ENCODE assay signal across 8 cellular contexts in genomic region chr9:127785933-127786772, GRCh38. TPM values are rescaled to one million over a fixed set of nuclear protein-coding genes. Genes with fewer than 3 reads are reported as not detected.
A peak's percentile ranks its signal among the peaks of the same experiment; 100 is the strongest.
DNase-seq lines count a peak whose midpoint lies in the region; ATAC-seq and TF ChIP-seq lines count a peak whose summit lies in the region.

Gene CDK9 (plus strand): TSS chr9:127786034. CDS start chr9:127786149, 115 bp downstream.

- H3K9me3 Mint-ChIP-seq in Caco-2 (ENCODE audit: unreplicated experiment) = no peaks in the 10 kb centered on the region

- H3K9ac ChIP-seq in HUES48 (ENCODE audit: low read depth, low read length) = peak within 1 kb of the TSS; percentile 88

- H3K4me3 ChIP-seq in Caco-2 (ENCODE audit: low read depth, low read length) = peak within 1 kb of the TSS; percentile 94
- H3K4me3 ChIP-seq in HUES48 (ENCODE audit: low read depth, low read length) = peak within 1 kb of the TSS; percentile 97
- H3K4me3 ChIP-seq in OCI-LY7 (ENCODE audit: low read depth, low read length, poor library complexity, severe bottlenecking) = peak within 1 kb of the TSS; percentile 88
- H3K4me3 ChIP-seq in epithelial cell of esophagus (ENCODE audit: low read length) = peak within 1 kb of the TSS; percentile 79
- H3K4me3 ChIP-seq in mucosa of descending colon = peak within 1 kb of the TSS; percentile 93

- no peaks in the 10 kb centered on the region for H3K4me1 Mint-ChIP-seq in Caco-2 (ENCODE audit: low read depth, unreplicated experiment)

- H3K4me3 Mint-ChIP-seq in Caco-2 (ENCODE audit: unreplicated experiment) = peak within 1 kb of the TSS; percentile 98

- peak within 1 kb of the TSS; percentile 36; the same call in 1 of the 2 replicates for H2AFZ ChIP-seq in OCI-LY7 (ENCODE audit: low read length)

- H3K27me3 ChIP-seq in Caco-2 (replicated peaks; ENCODE audit: control insufficient read depth, insufficient read depth, low read length) = no peaks in the 10 kb centered on the region
- H3K27me3 ChIP-seq in HUES48 (ENCODE audit: control insufficient read depth, insufficient read depth, low read length) = no peaks in the 10 kb centered on the region

- CTCF ChIA-PET in Caco-2 (lab: Charles Lee) (interaction anchor here (0.6 to 2.4 kb wide), 8 partner anchors 10 to 576 kb away, joined by 3 to 30 read pairs (median 4); partner anchors contain the start of genes STXBP1 and TOR2A), OCI-LY7 (lab: Charles Lee; ENCODE audit: unreplicated experiment) (interaction anchor here (0.6 to 1.1 kb wide), 3 partner anchors 16 to 194 kb away, joined by 3 to 6 read pairs (median 3); partner anchors contain the start of gene TOR2A)

- intact Hi-C loops in Caco-2 (cut with micrococcal nuclease; ENCODE audit: unreplicated experiment) (loop anchor here (1.0 to 10.0 kb wide), 6 partner anchors 15 to 281 kb away; partner anchors contain the start of genes ST6GALNAC4 and TOR2A), OCI-LY7 (cut with micrococcal nuclease; ENCODE audit: unreplicated experiment) (loop anchor here (1.0 to 2.0 kb wide), 6 partner anchors 8 to 131 kb away; partner anchors contain the start of genes FPGS, SH2D3C, ST6GALNAC4 and TOR2A), mucosa of descending colon (cut with DNase I, micrococcal nuclease) (no loop called here)

- H3K36me3 ChIP-seq in Caco-2 (ENCODE audit: control insufficient read depth, insufficient read depth, low read length) (peaks cover 8% of the 10 kb centered on the region), HUES48 (ENCODE audit: control insufficient read depth, insufficient read depth, low read length) (peaks cover 43% of the 10 kb centered on the region), OCI-LY7 (ENCODE audit: insufficient read depth, low read length) (peaks cover 52% of the 10 kb centered on the region), mucosa of descending colon (ENCODE audit: low read depth) (peaks cover 27% of the 10 kb centered on the region)

- H3K27me3 Mint-ChIP-seq in Caco-2 (ENCODE audit: insufficient read depth, unreplicated experiment) = no peaks in the 10 kb centered on the region

- H3K27ac ChIP-seq in HUES48 (ENCODE audit: low read depth, low read length) = peak within 1 kb of the TSS; percentile 96
- H3K27ac ChIP-seq in OCI-LY7 (ENCODE audit: low read depth, low read length, poor library complexity, severe bottlenecking) = peak within 1 kb of the TSS; percentile 89

- H3K4me1 ChIP-seq in Caco-2 (no peaks in the 10 kb centered on the region), HUES48 (ENCODE audit: control insufficient read depth, insufficient read depth, low read length) (peaks cover 7% of the 10 kb centered on the region; the same call in 1 of the 2 replicates), OCI-LY7 (ENCODE audit: insufficient read depth, low read length, poor library complexity, severe bottlenecking) (peaks cover 48% of the 10 kb centered on the region), mucosa of descending colon (ENCODE audit: low read depth) (peaks cover 25% of the 10 kb centered on the region)

- ATAC-seq in GM21381 (IDR thresholded peaks at IDR 0.05; ENCODE audit: unreplicated experiment) = peak; percentile 49
- ATAC-seq in mucosa of descending colon = peak; percentile 82

- H3K27ac Mint-ChIP-seq in Caco-2 (ENCODE audit: unreplicated experiment) = peak within 1 kb of the TSS; percentile 90

- peaks cover 46% of the 10 kb centered on the region for H3K79me2 ChIP-seq in OCI-LY7 (ENCODE audit: insufficient read depth, low read depth, low read length)

- H3K9me3 ChIP-seq in Caco-2 (no peaks in the 10 kb centered on the region), HUES48 (ENCODE audit: control insufficient read depth, insufficient read depth, low read length) (no peaks in the 10 kb centered on the region), OCI-LY7 (ENCODE audit: low read length) (no peaks in the 10 kb centered on the region), mucosa of descending colon (no peaks in the 10 kb centered on the region)

- no peaks in the 10 kb centered on the region for H3K9me2 ChIP-seq in OCI-LY7 (ENCODE audit: insufficient read depth, low read length)

- DNase-seq in Caco-2 = peak; percentile 93 to 95
- peak; percentile 94 for DNase-seq in OCI-LY7 (ENCODE audit: low spot score)
- peak; percentile 87 for DNase-seq in activated T-cell treated with anti-CD3 and anti-CD28 coated beads for 1 hour (ENCODE audit: low read depth)
- DNase-seq in epithelial cell of esophagus (ENCODE audit: low read depth) = peak; percentile 93
- DNase-seq in mucosa of descending colon = peak; percentile 92 to 96 (median 95)
- peak; percentile 89 for DNase-seq in stimulated activated CD8-positive, alpha-beta memory T cell treated with anti-CD3 and anti-CD28 coated beads, Interleukin-4, amount 100 ng/mL, for 24 hours (ENCODE audit: low read depth)

- H3K36me3 Mint-ChIP-seq in Caco-2 (ENCODE audit: insufficient read depth, unreplicated experiment) = peaks cover 55% of the 10 kb centered on the region

- peaks cover 32% of the 10 kb centered on the region for H4K20me1 ChIP-seq in OCI-LY7 (ENCODE audit: insufficient read depth, low read length)

- H3K4me2 ChIP-seq in OCI-LY7 (ENCODE audit: low read length) = peak within 1 kb of the TSS; percentile 86

- TF ChIP-seq CTCF in Caco-2 (IDR thresholded peaks at IDR 0.05; ENCODE audit: insufficient read depth in 1 of 2, low read depth in 1 of 2, low read length in 1 of 2, severe bottlenecking in 1 of 2, unreplicated experiment in 1 of 2) (no peak), OCI-LY7 (conservative IDR thresholded peaks at IDR 0.05; ENCODE audit: low read length) (no peak), epithelial cell of esophagus (IDR thresholded peaks at IDR 0.05; ENCODE audit: insufficient read depth, low read depth, low read length, missing control alignments) (no peak), mucosa of descending colon (IDR thresholded peaks at IDR 0.05) (no peak)

- POLR2A ChIA-PET in Caco-2 (lab: Charles Lee) (interaction anchor here (0.6 to 1.0 kb wide), 6 partner anchors 15 to 1062 kb away, joined by 3 to 10 read pairs (median 4); partner anchors contain the start of genes FPGS and TOR2A), OCI-LY7 (lab: Charles Lee) (interaction anchor here (0.9 to 1.0 kb wide), 3 partner anchors 17 to 51 kb away, joined by 3 to 4 read pairs (median 3); partner anchors contain the start of gene TOR2A)

- BruUV-seq in Caco-2 (replicated peaks; lab: Mats Ljungman, UMichigan) (no TSS peak), OCI-LY7 (replicated peaks; lab: Mats Ljungman, UMichigan) (no TSS peak)

RNA-seq across cellular contexts. Expression of gene CDK9, which starts in this region (rescaled TPM):
- total RNA-seq in Caco-2 (2022) = 47.9 and 48.2 TPM in 2 replicates
- 69.8 and 80.0 TPM in 2 replicates for total RNA-seq in OCI-LY7 (2014; rRNA removed; shearing (Covaris generic))
- 123 and 136 TPM in 2 replicates for total RNA-seq in OCI-LY7 (2022)
- 100 to 1,000 TPM in 1 of 3 donors, 10 to 100 TPM in 2; 67.8 to 111 (median 75.9) TPM for total RNA-seq in mucosa of descending colon

Comparison
In these comparisons a context has a peak if more than half of its experiments do, and no peak if none do; other contexts are left out.
1. Peak in every context shown above with its lines: DNase-seq, ATAC-seq, H3K4me3 ChIP-seq and H3K27ac ChIP-seq.
2. intact Hi-C loops: an anchor here in Caco-2 (1.0 to 10.0 kb wide) and OCI-LY7 (1.0 to 2.0 kb wide); none called in mucosa of descending colon.